In the genomic region with DNA sequence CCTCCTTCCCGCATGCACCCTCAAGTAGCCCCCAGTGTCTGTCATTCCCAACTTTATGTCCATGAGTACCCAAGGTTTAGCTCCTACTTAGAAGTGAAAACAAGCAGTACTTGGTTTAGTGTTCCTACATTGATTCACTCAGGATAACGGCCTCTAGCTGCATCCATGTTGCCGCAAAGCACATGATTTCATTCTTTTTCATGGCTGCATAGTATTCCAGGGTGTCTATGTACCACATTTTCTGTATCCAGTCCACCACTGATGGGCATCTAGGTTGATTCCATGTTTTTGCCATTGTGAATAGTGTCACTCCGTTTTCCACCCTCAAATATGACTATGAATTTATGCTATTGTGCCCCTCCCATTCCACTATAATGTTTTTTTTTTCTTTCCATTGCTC, we compare ENCODE assay signal across 29 cellular contexts.
"Had no signal": no experiment of that assay in that cellular context is flagged by ENCODE, and none has a peak within 500 bp of the region (broad histone marks: within the 10 kb centered on the region; RNA-seq: fewer than 3 reads in every experiment).

No MANE protein-coding gene starts in this region.

- FAIRE-seq: colon, endometrium, endothelial cell of umbilical vein, frontal cortex had no signal

- H3K4me1 ChIP-seq: colonic mucosa, esophagus muscularis mucosa, esophagus squamous epithelium, foreskin keratinocyte, gastrocnemius medialis, gastroesophageal sphincter, heart left ventricle, heart right ventricle had no signal

- H3K9me3 ChIP-seq: colonic mucosa, esophagus squamous epithelium, gastrocnemius medialis, gastroesophageal sphincter had no signal

- H3K27me3 ChIP-seq: colonic mucosa, esophagus muscularis mucosa, esophagus squamous epithelium, foreskin keratinocyte, gastrocnemius medialis, gastroesophageal sphincter, heart left ventricle, heart right ventricle had no signal

- H3K27ac ChIP-seq: colonic mucosa, coronary artery, dorsolateral prefrontal cortex, epithelial cell of prostate, esophagus muscularis mucosa, esophagus squamous epithelium, foreskin keratinocyte, gastrocnemius medialis, gastroesophageal sphincter, heart left ventricle, heart right ventricle had no signal

- ATAC-seq: effector memory CD8-positive, alpha-beta T cell; esophagus mucosa; foreskin keratinocyte; gastrocnemius medialis; gastroesophageal sphincter; heart left ventricle; heart right ventricle had no signal

- H3K36me3 ChIP-seq: colonic mucosa, esophagus muscularis mucosa, esophagus squamous epithelium, gastrocnemius medialis, gastroesophageal sphincter, heart left ventricle, heart right ventricle had no signal

- H3K4me3 ChIP-seq: colonic mucosa, coronary artery, dorsolateral prefrontal cortex, esophagus muscularis mucosa, esophagus squamous epithelium, gastrocnemius medialis, gastroesophageal sphincter, heart left ventricle, heart right ventricle had no signal

- H3K27ac Mint-ChIP-seq: dendritic cell treated with granulocyte-macrophage colony-stimulating factor and Interleukin-4, amounts not matched to agents 40 ng/mL and 50 ng/mL, for 4 days; effector memory CD8-positive, alpha-beta T cell; endodermal cell had no signal

- H3K27me3 Mint-ChIP-seq: dendritic cell treated with granulocyte-macrophage colony-stimulating factor and Interleukin-4, amounts not matched to agents 40 ng/mL and 50 ng/mL, for 4 days; effector memory CD8-positive, alpha-beta T cell had no signal

- DNase-seq: colonic mucosa; cortex of kidney; dermis blood vessel endothelial cell; dorsolateral prefrontal cortex; effector CD4-positive, alpha-beta T cell; effector CD8-positive, alpha-beta T cell; effector memory CD4-positive, alpha-beta T cell; effector memory CD8-positive, alpha-beta T cell; endodermal cell; erythroblast; esophagus squamous epithelium; foreskin fibroblast; foreskin keratinocyte; foreskin melanocyte; gastrocnemius medialis; glutamatergic neuron; head of caudate nucleus; heart left ventricle; heart right ventricle had no signal

- H3K4me3 Mint-ChIP-seq: dendritic cell treated with granulocyte-macrophage colony-stimulating factor and Interleukin-4, amounts not matched to agents 40 ng/mL and 50 ng/mL, for 4 days; effector memory CD8-positive, alpha-beta T cell; endodermal cell had no signal
